In the genomic region with DNA sequence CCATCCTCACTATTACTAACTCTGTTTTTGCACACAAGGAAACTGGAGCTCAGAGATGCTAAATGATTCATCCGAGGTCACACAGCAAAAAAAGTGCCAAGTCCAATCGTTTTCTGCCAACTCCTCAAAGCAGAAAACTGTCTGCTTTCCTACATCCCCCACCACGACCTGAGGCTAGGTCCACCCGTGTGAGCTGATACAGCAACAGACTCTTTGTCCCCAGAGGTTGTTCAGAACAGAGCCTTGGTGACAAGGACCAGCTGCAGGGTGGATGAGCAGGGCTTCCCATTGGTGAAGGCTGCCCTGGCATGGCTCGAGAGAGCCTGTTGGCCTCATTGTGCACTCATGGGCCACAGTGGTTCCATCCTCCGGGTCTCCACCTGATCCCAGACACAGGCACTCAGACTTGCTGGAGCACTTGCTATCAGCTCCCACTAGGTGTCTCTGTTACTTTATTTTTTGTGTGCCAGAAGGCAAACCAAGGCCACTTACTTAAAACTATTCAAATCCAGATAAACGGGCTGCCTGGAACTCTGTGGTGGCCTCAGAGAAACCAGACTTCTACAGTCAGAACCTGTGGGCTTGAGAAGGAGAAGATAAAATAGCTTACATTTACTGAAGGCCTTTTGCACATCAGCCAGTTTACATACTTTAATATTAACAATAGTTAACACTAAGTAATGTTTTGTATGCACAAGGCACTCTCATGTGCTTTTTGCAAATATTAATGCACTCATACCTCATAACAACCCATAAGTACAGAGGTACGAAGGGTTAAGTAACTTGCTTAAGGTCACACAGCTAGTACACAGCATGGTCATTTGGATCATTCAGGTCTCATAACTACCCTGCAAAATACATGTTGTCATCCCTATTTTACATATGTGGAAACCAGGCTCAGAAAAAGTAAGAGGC, we compare ENCODE assay signal across 8 cellular contexts.
A peak's percentile ranks its signal among the peaks of the same experiment; 100 is the strongest.
DNase-seq lines count a peak whose midpoint lies in the region; ATAC-seq, FAIRE-seq and TF ChIP-seq lines count a peak whose summit lies in the region.

No MANE protein-coding gene starts in this region.

- DNase-seq in GM10266 (ENCODE audit: extremely low spot score) (peak; percentile 54), KBM-7 (peak; percentile 75), NOMO-1 treated with dmso at 0.1 percent for 144 hours (lab: John Stamatoyannopoulos, UW; ENCODE audit: unreplicated experiment) (peak; percentile 73), anterior cingulate cortex (lab: John Stamatoyannopoulos, UW) (peak in 38 of 58 donors; percentile 5 to 82 (median 32)), left ventricle myocardium superior (no peak), putamen (ENCODE audit: low spot score) (peak; percentile 75)

- in situ Hi-C loops in KBM-7 (cut with MboI; ENCODE audit: low pct_unique_long_range_greater_than_20kb, low sequenced_read_pairs), result loop anchor here (10.0 kb wide), 1 partner anchor 189 kb away; no protein-coding TSS in a partner anchor

- peak; percentile 77 for FAIRE-seq in A204.1 (lab: Jason Lieb, UNC)

- ATAC-seq in left ventricle myocardium superior, result peak; percentile 91
- no peak for ATAC-seq in HG03457 (IDR thresholded peaks at IDR 0.05; ENCODE audit: unreplicated experiment)

- TF ChIP-seq CTCF in GM10266 (IDR thresholded peaks at IDR 0.05; ENCODE audit: control insufficient read depth, insufficient read depth, low read depth, missing control alignments), result peak; percentile 71

- intact Hi-C loops in left ventricle myocardium superior (cut with micrococcal nuclease), result loop anchor here (5.0 kb wide), 1 partner anchor 186 kb away; no protein-coding TSS in a partner anchor
